In the genomic region with DNA sequence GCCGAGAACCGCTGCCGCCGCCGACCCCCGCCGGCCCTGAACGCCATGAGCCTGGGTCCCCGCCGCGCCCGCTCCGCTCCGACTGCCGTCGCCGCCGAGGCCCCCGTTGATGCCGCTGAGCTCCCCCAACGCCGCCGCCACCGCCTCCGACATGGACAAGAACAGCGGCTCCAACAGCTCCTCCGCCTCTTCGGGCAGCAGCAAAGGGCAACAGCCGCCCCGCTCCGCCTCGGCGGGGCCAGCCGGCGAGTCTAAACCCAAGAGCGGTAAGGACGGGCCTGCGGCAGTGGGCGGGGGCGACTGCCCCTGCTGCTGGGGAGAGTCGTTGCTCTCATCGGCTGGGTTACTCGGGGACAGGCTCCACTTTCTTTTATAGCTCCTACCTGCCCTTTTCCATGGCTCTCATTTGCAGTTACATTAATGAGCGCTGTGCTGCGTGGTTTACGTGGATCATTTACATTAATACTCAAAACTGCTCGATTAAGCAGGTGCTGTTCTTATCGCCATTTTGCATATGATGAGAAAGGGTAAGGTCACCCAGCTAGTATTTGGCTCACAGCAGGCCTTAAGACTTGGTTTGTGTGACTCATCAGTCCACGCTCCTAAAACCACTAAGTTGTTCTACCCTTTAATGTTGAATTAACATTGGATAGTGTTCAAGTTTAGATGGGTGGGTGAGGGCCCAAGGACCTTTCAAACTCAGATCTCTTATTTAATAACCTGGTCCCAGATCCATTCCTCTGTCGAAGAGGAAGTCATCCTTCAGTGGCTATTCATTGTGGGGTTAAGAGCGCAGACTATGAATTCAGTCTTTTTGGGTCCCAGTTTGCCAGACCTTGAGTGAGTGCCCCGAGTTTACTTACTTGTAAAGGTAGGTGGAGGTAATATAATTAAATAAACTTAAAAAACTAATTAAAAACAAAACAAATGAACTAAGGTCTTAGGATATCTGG, we compare ENCODE assay signal across 8 cellular contexts. TPM values are rescaled to one million over a fixed set of nuclear protein-coding genes. Genes with fewer than 3 reads are reported as not detected.
DNase-seq lines count a peak whose midpoint lies in the region; ATAC-seq and TF ChIP-seq lines count a peak whose summit lies in the region.

No MANE protein-coding gene starts in this region.

- WGBS in esophagus muscularis mucosa, result 2% methylated on average over 40 of the region's 52 CpGs
- WGBS in tibial nerve, 2 donors, result 2% methylated on average over 36 to 51 of the region's 52 CpGs

- no peaks in the 10 kb centered on the region for H3K9me3 ChIP-seq in esophagus muscularis mucosa
- no peaks in the 10 kb centered on the region for H3K9me3 ChIP-seq in tibial nerve

- peaks cover 34% of the 10 kb centered on the region for H3K36me3 Mint-ChIP-seq in nephron progenitor cell (ENCODE audit: low read depth)

- no peak for TF ChIP-seq POLR2A in esophagus muscularis mucosa (IDR thresholded peaks at IDR 0.05; ENCODE audit: low read depth)
- no peak for TF ChIP-seq POLR2A in tibial nerve (IDR thresholded peaks at IDR 0.05)

- H3K27me3 Mint-ChIP-seq in nephron progenitor cell (ENCODE audit: low read depth, poor library complexity), result peaks cover 3% of the 10 kb centered on the region

- H3K4me1 Mint-ChIP-seq in nephron progenitor cell, result peaks cover 44% of the 10 kb centered on the region

- H3K4me1 ChIP-seq in esophagus muscularis mucosa (peaks cover 44 to 57% (median 54%) of the 10 kb centered on the region in 4 donors), tibial nerve (peaks cover 0 to 55% (median 46%) of the 10 kb centered on the region in 4 donors)

- H3K4me3 Mint-ChIP-seq in nephron progenitor cell, result peak overlapping the region; percentile 94

- H3K27ac Mint-ChIP-seq in nephron progenitor cell, result peak overlapping the region; percentile 96

- H3K4me3 ChIP-seq in esophagus muscularis mucosa (peak overlapping the region; percentile 80 to 97 (median 88)), tibial nerve (peak overlapping the region; percentile 79 to 99 (median 88))

- no peaks in the 10 kb centered on the region for H3K9me3 Mint-ChIP-seq in nephron progenitor cell

- peaks cover 0 to 12% (median 0%) of the 10 kb centered on the region in 4 donors for H3K36me3 ChIP-seq in esophagus muscularis mucosa
- H3K36me3 ChIP-seq in tibial nerve, result no peaks in the 10 kb centered on the region

- H3K27ac ChIP-seq in esophagus muscularis mucosa (replicated peaks in 1 of 4) (peak overlapping the region; percentile 96 to 98 (median 96)), tibial nerve (peak overlapping the region; percentile 79 to 97 (median 96))

- DNase-seq in SIG-M5 treated with dmso at 0.1 percent for 504 hours (lab: John Stamatoyannopoulos, UW; ENCODE audit: unreplicated experiment) (peak; percentile 62), SIG-M5 (lab: John Stamatoyannopoulos, UW) (no peak), NOMO-1 treated with DMSO at 0.1 percent for 48 hours (lab: John Stamatoyannopoulos, UW; ENCODE audit: unreplicated experiment) (peak; percentile 31), activated T-cell treated with anti-CD3 and anti-CD28 coated beads for 48 hours (ENCODE audit: low read depth) (peak; percentile 43), esophagus muscularis mucosa (ENCODE audit: extremely low spot score) (no peak), nephron progenitor cell (peak; percentile 66), tibial nerve (ENCODE audit: low spot score in 2 of 2) (no peak)

- ATAC-seq in HG03064 (IDR thresholded peaks at IDR 0.05; ENCODE audit: low read depth, unreplicated experiment), result peak; percentile 18

- H3K27me3 ChIP-seq in esophagus muscularis mucosa (no peaks in the 10 kb centered on the region), tibial nerve (no peaks in the 10 kb centered on the region)

- TF ChIP-seq CTCF in esophagus muscularis mucosa (IDR thresholded peaks at IDR 0.05) (no peak), nephron progenitor cell (IDR thresholded peaks at IDR 0.05) (no peak), tibial nerve (IDR thresholded peaks at IDR 0.05) (no peak)

- intact Hi-C loops in esophagus muscularis mucosa (cut with DNase I), result loop anchor here (5.0 kb wide), 1 partner anchor 37 kb away; no protein-coding TSS in a partner anchor

- TF ChIP-seq EP300 in esophagus muscularis mucosa (IDR thresholded peaks at IDR 0.05) (no peak), tibial nerve (IDR thresholded peaks at IDR 0.05) (no peak)

RNA-seq across cellular contexts. Expression of a gene that starts 0.8 kb away (rescaled TPM):
- total RNA-seq in esophagus muscularis mucosa, result 100 to 1,000 TPM; 160 to 296 (median 175) TPM
- total RNA-seq in tibial nerve, result 100 to 1,000 TPM; 201 to 306 (median 264) TPM

RNA-seq across cellular contexts. Expression of a gene that starts 6.0 kb away (rescaled TPM):
- total RNA-seq in esophagus muscularis mucosa, result 10 to 100 TPM; 12.1 to 25.3 (median 21.4) TPM
- total RNA-seq in tibial nerve, result 10 to 100 TPM; 21.6 to 23.7 (median 23.4) TPM

RNA-seq across cellular contexts. Expression of a gene that starts 39.1 kb away (rescaled TPM):
- 100 to 1,000 TPM; 229 to 289 (median 269) TPM for total RNA-seq in esophagus muscularis mucosa
- total RNA-seq in tibial nerve, result 100 to 1,000 TPM; 175 to 306 (median 258) TPM

RNA-seq across cellular contexts. Expression of a gene that starts 46.2 kb away (rescaled TPM):
- 10 to 100 TPM; 20.7 to 36.1 (median 23.1) TPM for total RNA-seq in esophagus muscularis mucosa
- total RNA-seq in tibial nerve, result 10 to 100 TPM; 32.6 to 57.6 (median 51.7) TPM

Comparison
In these comparisons a context has a peak if more than half of its experiments do, and no peak if none do; other contexts are left out.
1. DNase-seq: peak in SIG-M5 treated with dmso at 0.1 percent for 504 hours (single experiment), NOMO-1 treated with DMSO at 0.1 percent for 48 hours (single experiment), activated T-cell treated with anti-CD3 and anti-CD28 coated beads for 48 hours (single experiment) and nephron progenitor cell (single experiment); none in SIG-M5 (single experiment), esophagus muscularis mucosa (single experiment) and tibial nerve (0 of 2).